36 cellular contexts compared by ENCODE assay signal in genomic region chr4:99917575-99917974, GRCh38.
"Had no signal": no experiment of that assay in that cellular context is flagged by ENCODE, and none has a peak within 500 bp of the region (broad histone marks: within the 10 kb centered on the region; RNA-seq: fewer than 3 reads in every experiment).

No MANE protein-coding gene starts in this region.

- H3K4me1 Mint-ChIP-seq: activated B cell treated with CpG ODN at 0.5 μM for 24 hours, brain had no signal

- H3K4me3 Mint-ChIP-seq: activated B cell treated with CpG ODN at 0.5 μM for 24 hours; activated CD4-positive, alpha-beta memory T cell treated with anti-CD3 and anti-CD28 coated beads for 36 hours; activated naive CD4-positive, alpha-beta T cell treated with anti-CD3 and anti-CD28 coated beads, Interleukin-2, amount 50 U/mL, for 24 hours; activated T-helper 17 cell treated with anti-CD3 and anti-CD28 coated beads, Interleukin-2, amount 50 U/mL, for 72 hours; brain had no signal

- H3K9me3 Mint-ChIP-seq: activated T-helper 17 cell treated with anti-CD3 and anti-CD28 coated beads, Interleukin-2, amount 50 U/mL, for 72 hours had no signal

- ATAC-seq: activated T-helper 17 cell treated with anti-CD3 and anti-CD28 coated beads, Interleukin-2, amount 50 U/mL, for 72 hours; PC-3; Right ventricle myocardium inferior had no signal

- H3K27ac Mint-ChIP-seq: activated B cell treated with CpG ODN at 0.5 μM for 24 hours; activated CD4-positive, alpha-beta memory T cell treated with anti-CD3 and anti-CD28 coated beads for 36 hours; activated naive CD4-positive, alpha-beta T cell treated with anti-CD3 and anti-CD28 coated beads, Interleukin-2, amount 50 U/mL, for 24 hours had no signal

- FAIRE-seq: bronchial epithelial cell, RCC 7860 had no signal

- H3K27me3 Mint-ChIP-seq: activated B cell treated with CpG ODN at 0.5 μM for 24 hours; activated CD4-positive, alpha-beta memory T cell treated with anti-CD3 and anti-CD28 coated beads for 36 hours; activated naive CD4-positive, alpha-beta T cell treated with anti-CD3 and anti-CD28 coated beads, Interleukin-2, amount 50 U/mL, for 24 hours; activated T-helper 17 cell treated with anti-CD3 and anti-CD28 coated beads, Interleukin-2, amount 50 U/mL, for 72 hours; brain had no signal

- DNase-seq: activated B cell treated with CpG ODN at 0.5 μM for 24 hours; activated CD4-positive, alpha-beta memory T cell treated with anti-CD3 and anti-CD28 coated beads for 36 hours; activated CD4-positive, alpha-beta T cell treated with anti-CD3 and anti-CD28 coated beads for 4 hours; activated CD4-positive, alpha-beta T cell treated with anti-CD3 and anti-CD28 coated beads, Interleukin-2, amount 50 U/mL, for 1 hour; activated CD4-positive, CD25-positive, alpha-beta regulatory T cell treated with anti-CD3 and anti-CD28 coated beads, Interleukin-2, amount 50 U/mL, for 72 hours; activated CD8-positive, alpha-beta memory T cell treated with anti-CD3 and anti-CD28 coated beads, Interleukin-2, amount 50 U/mL, for 4 hours; activated effector memory CD4-positive, alpha-beta T cell treated with anti-CD3 and anti-CD28 coated beads, Interleukin-2, amount 50 U/mL, for 16 hours; activated naive CD4-positive, alpha-beta T cell; activated T-cell treated with anti-CD3 and anti-CD28 coated beads for 4 hours; activated T-cell treated with anti-CD3 and anti-CD28 coated beads, Interleukin-2, amount 50 U/mL, for 48 hours; anterior cingulate cortex; caudate nucleus; Karpas-422; NCI-H1105; NCI-H1436; NCI-H1694; NCI-H1930; NCI-H2081 treated with DMSO at 0.1 percent for 48 hours; NCI-H226; NCI-H446 treated with DMSO at 0.1 percent for 48 hours; NCI-H524; NCI-H69; NCI-H82; PC-3; SW 1271; T-helper 1 cell; T-helper 2 cell; T-helper 9 cell had no signal

- H3K27ac ChIP-seq: RWPE1, VCaP had no signal
